Comparison of ENCODE assay signal across 29 cellular contexts in genomic region chr10:51834548-51834947, GRCh38.
"Had no signal": no experiment of that assay in that cellular context is flagged by ENCODE, and none has a peak within 500 bp of the region (broad histone marks: within the 10 kb centered on the region; RNA-seq: fewer than 3 reads in every experiment).

No MANE protein-coding gene starts in this region.

- H3K27me3 ChIP-seq: left lung, pancreas, sigmoid colon, spleen, tibial nerve, uterus had no signal

- H3K4me1 ChIP-seq: left lung, lower lobe of right lung, pancreas, prostate gland, tibial nerve, uterus had no signal

- H3K9me3 ChIP-seq: prostate gland, sigmoid colon, uterus had no signal

- ATAC-seq: left colon; left lung; lower lobe of right lung; natural killer cell; pancreas; right cardiac atrium; stimulated activated memory B cell treated with anti-CD40 and anti-IgM and Interleukin-4, amounts not matched to agents 10 μg/mL and 1 μg/mL and 100 μg/mL, for 72 hours; stimulated activated naive CD8-positive, alpha-beta T cell treated with anti-CD3 and anti-CD28 coated beads, Interleukin-15, amount 100 ng/mL, for 72 hours had no signal

- DNase-seq: hypothalamus; immature natural killer cell; kidney; left colon; left lung; lower lobe of right lung; mammary epithelial cell; mesenchymal stem cell; naive B cell; natural killer cell; nephron progenitor cell; nucleus accumbens; pancreas; posterior cingulate gyrus; retina; right cardiac atrium; sigmoid colon; small intestine; spleen; stimulated activated CD4-positive, alpha-beta T cell treated with anti-CD3 and anti-CD28 coated beads, Interleukin-2, amount 100 ng/mL, for 48 hours; stimulated activated CD4-positive, alpha-beta T cell treated with anti-CD3 and anti-CD28 coated beads, Interleukin-4, amount 100 ng/mL, for 4 hours; stimulated activated CD8-positive, alpha-beta memory T cell treated with anti-CD3 and anti-CD28 coated beads, Interleukin-4, amount 100 ng/mL, for 48 hours; stimulated activated naive CD4-positive, alpha-beta T cell treated with Interleukin-2 at 50 U/mL for 16 hours; stimulated activated naive CD8-positive, alpha-beta T cell treated with anti-CD3 and anti-CD28 coated beads, Interleukin-15, amount 100 ng/mL, for 72 hours; substantia nigra; uterus had no signal

- H3K4me3 ChIP-seq: left lung, lower lobe of right lung, pancreas, prostate gland, sigmoid colon, spleen, tibial nerve, uterus had no signal

- H3K36me3 ChIP-seq: left lung, lower lobe of right lung, pancreas, prostate gland, sigmoid colon, spleen, tibial nerve, uterus had no signal

- H3K27ac ChIP-seq: left lung, lower lobe of right lung, pancreas, prostate gland, sigmoid colon, spleen, tibial nerve, uterus had no signal
